Comparison of ENCODE assay signal across 11 cellular contexts in the genomic region with DNA sequence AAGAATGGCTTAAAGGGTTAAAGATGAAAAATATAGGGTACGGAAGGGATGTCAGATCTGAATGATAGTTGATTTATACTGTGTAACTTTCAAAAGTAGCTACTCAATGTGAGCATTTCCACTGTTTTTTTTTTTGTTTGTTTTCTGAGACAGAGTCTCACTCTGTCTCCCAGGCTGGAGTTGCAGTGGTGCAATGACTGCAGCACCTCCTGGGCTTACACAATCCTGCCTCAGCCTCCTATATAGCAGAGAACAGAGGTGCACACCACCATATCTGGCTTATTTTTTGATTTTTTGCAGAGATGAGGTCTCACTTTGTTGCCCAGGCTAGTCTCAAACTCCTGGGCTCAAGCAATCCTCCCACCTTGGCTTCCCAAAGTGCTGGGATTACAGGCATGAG.
"Had no signal": no experiment of that assay in that cellular context is flagged by ENCODE, and none has a peak within 500 bp of the region (broad histone marks: within the 10 kb centered on the region; RNA-seq: fewer than 3 reads in every experiment).

No MANE protein-coding gene starts in this region.

- H3K4me3 ChIP-seq: heart right ventricle, neural progenitor cell, pancreas, SJSA1, skin epidermis, transverse colon had no signal

- H3K4me2 ChIP-seq: neural progenitor cell had no signal

- DNase-seq: activated naive CD8-positive, alpha-beta T cell treated with anti-CD3 and anti-CD28 coated beads, Interleukin-2, amount 10 ng/mL, durations not matched to agents 7 days and 5 days; heart right ventricle; left ventricle myocardium superior; pancreas; retina; SW 1271; T-helper 9 cell; transverse colon had no signal

- H3K27ac Mint-ChIP-seq: activated naive CD8-positive, alpha-beta T cell treated with anti-CD3 and anti-CD28 coated beads, Interleukin-2, amount 10 ng/mL, durations not matched to agents 7 days and 5 days; neural progenitor cell had no signal

- H3K9me3 ChIP-seq: heart right ventricle, pancreas, SJSA1, transverse colon had no signal

- H3K27me3 ChIP-seq: heart right ventricle, neural progenitor cell, pancreas, SJSA1, transverse colon had no signal

- H3K27ac ChIP-seq: heart right ventricle, neural progenitor cell, pancreas, SJSA1, skin epidermis, transverse colon had no signal

- ATAC-seq: heart right ventricle, left ventricle myocardium superior had no signal

- H3K27me3 Mint-ChIP-seq: activated naive CD8-positive, alpha-beta T cell treated with anti-CD3 and anti-CD28 coated beads, Interleukin-2, amount 10 ng/mL, durations not matched to agents 7 days and 5 days had no signal

- H3K9ac ChIP-seq: neural progenitor cell had no signal

- H3K4me3 Mint-ChIP-seq: activated naive CD8-positive, alpha-beta T cell treated with anti-CD3 and anti-CD28 coated beads, Interleukin-2, amount 10 ng/mL, durations not matched to agents 7 days and 5 days; neural progenitor cell had no signal

- H2AFZ ChIP-seq: neural progenitor cell had no signal
